Comparison of ENCODE assay signal across 8 cellular contexts in the genomic region with DNA sequence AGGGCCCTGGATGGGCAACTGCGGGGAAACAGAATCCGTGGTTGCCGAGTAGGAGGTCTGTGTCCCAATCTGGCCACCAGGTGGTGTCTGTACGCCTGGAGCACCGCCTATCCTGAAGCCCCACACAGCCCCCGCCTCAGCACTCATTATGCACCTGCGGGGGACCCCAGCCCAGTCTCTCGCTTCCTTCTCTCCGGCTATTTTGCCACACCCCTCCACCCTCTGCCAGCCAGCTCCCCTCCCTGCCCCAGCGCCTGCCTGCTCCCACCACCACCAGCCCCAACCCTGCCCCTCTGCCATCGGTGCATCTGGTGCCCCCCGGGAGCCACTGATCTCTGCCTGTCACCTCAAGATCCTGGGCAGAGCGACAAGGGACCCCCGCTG. TPM values are rescaled to one million over a fixed set of nuclear protein-coding genes. Genes with fewer than 3 reads are reported as not detected.
A peak's percentile ranks its signal among the peaks of the same experiment; 100 is the strongest.
DNase-seq lines count a peak whose midpoint lies in the region; ATAC-seq and TF ChIP-seq lines count a peak whose summit lies in the region.

No MANE protein-coding gene starts in this region.

- H3K9ac ChIP-seq in Karpas-422 (ENCODE audit: low read length), result 0 out of 2 replicates have a peak overlapping the region, but pooled peaks have one; percentile 11
- H3K9ac ChIP-seq in parathyroid adenoma, result no peak overlapping the region

- peaks cover 64% of the 10 kb centered on the region for H3K4me1 ChIP-seq in Karpas-422 (ENCODE audit: low read length)
- H3K4me1 ChIP-seq in PC-9 (replicated peaks; ENCODE audit: insufficient read depth), result peaks cover 28% of the 10 kb centered on the region
- peaks cover 7% of the 10 kb centered on the region for H3K4me1 ChIP-seq in parathyroid adenoma

- H3K27ac Mint-ChIP-seq in activated T-cell treated with anti-CD3 and anti-CD28 coated beads, Interleukin-2, amount 50 U/mL, for 72 hours, result no peak overlapping the region

- peaks cover 0 to 3% of the 10 kb centered on the region in 2 donors for H3K36me3 Mint-ChIP-seq in activated T-cell treated with anti-CD3 and anti-CD28 coated beads, Interleukin-2, amount 50 U/mL, for 72 hours (ENCODE audit: insufficient read depth in 2 of 2)

- H3K27ac ChIP-seq in Karpas-422 (ENCODE audit: low read length) (no peak overlapping the region), PC-9 (peak overlapping the region; percentile 60), parathyroid adenoma (no peak overlapping the region)

- peaks cover 53% of the 10 kb centered on the region for H3K27me3 Mint-ChIP-seq in activated T-cell treated with anti-CD3 and anti-CD28 coated beads, Interleukin-2, amount 50 U/mL, for 72 hours (ENCODE audit: low read depth)

- ATAC-seq in activated T-cell treated with anti-CD3 and anti-CD28 coated beads, Interleukin-2, amount 50 U/mL, for 72 hours (replicated peaks in 1 of 2), result peak; percentile 49 to 51
- ATAC-seq in HG03097 (IDR thresholded peaks at IDR 0.05; ENCODE audit: low FRiP score, unreplicated experiment), result no peak
- ATAC-seq in HG02973 (IDR thresholded peaks at IDR 0.05; ENCODE audit: unreplicated experiment), result no peak

- H3K9me3 ChIP-seq in Karpas-422 (ENCODE audit: low read length), result no peaks in the 10 kb centered on the region
- H3K9me3 ChIP-seq in PC-9 (ENCODE audit: insufficient read depth, low read depth), result no peaks in the 10 kb centered on the region
- H3K9me3 ChIP-seq in parathyroid adenoma (ENCODE audit: control insufficient read depth, low read length), result no peaks in the 10 kb centered on the region

- POLR2A ChIA-PET in GM10248 (lab: Yijun Ruan, JAX), result no interaction called here
- POLR2A ChIA-PET in PC-9 (lab: Charles Lee; ENCODE audit: unreplicated experiment), result interaction anchor here (0.6 to 1.1 kb wide), 4 partner anchors 61 to 326 kb away, joined by 3 to 20 read pairs (median 11); partner anchors contain the start of gene LRP1

- H3F3A ChIP-seq in PC-9 (ENCODE audit: insufficient read depth, low read depth), result peaks cover 20% of the 10 kb centered on the region

- intact Hi-C loops in PC-9 (cut with micrococcal nuclease; ENCODE audit: unreplicated experiment), result no loop called here

- H3K9me2 ChIP-seq in Karpas-422 (replicated peaks; ENCODE audit: insufficient read depth, low read length) (no peaks in the 10 kb centered on the region), PC-9 (ENCODE audit: insufficient read depth) (no peaks in the 10 kb centered on the region)

- H3K79me2 ChIP-seq in Karpas-422 (ENCODE audit: low read length), result no peaks in the 10 kb centered on the region
- no peaks in the 10 kb centered on the region for H3K79me2 ChIP-seq in PC-9 (ENCODE audit: low read depth)
- no peaks in the 10 kb centered on the region for H3K79me2 ChIP-seq in parathyroid adenoma

- H3K36me3 ChIP-seq in Karpas-422 (ENCODE audit: insufficient read depth, low read length), result no peaks in the 10 kb centered on the region
- H3K36me3 ChIP-seq in PC-9 (ENCODE audit: low read depth), result no peaks in the 10 kb centered on the region
- no peaks in the 10 kb centered on the region for H3K36me3 ChIP-seq in parathyroid adenoma (ENCODE audit: control insufficient read depth, insufficient read depth, low read length)

- H3K9me3 Mint-ChIP-seq in activated T-cell treated with anti-CD3 and anti-CD28 coated beads, Interleukin-2, amount 50 U/mL, for 72 hours, result no peaks in the 10 kb centered on the region

- CTCF ChIA-PET in GM10248 (lab: Yijun Ruan, JAX), result interaction anchor here (0.6 to 5.3 kb wide), 36 partner anchors 9 to 477 kb away, joined by 3 to 403 read pairs (median 5); partner anchors contain the start of genes GLI1, INHBE, SHMT2 and STAC3
- CTCF ChIA-PET in PC-9 (lab: Charles Lee), result interaction anchor here (0.6 to 2.0 kb wide), 11 partner anchors 13 to 727 kb away, joined by 3 to 30 read pairs (median 6); partner anchors contain the start of gene SHMT2

- H3K4me3 ChIP-seq in Karpas-422 (ENCODE audit: low read length) (no peak overlapping the region), PC-9 (peak overlapping the region; percentile 36; the same call in 1 of the 2 replicates), parathyroid adenoma (ENCODE audit: low read depth, low read length) (no peak overlapping the region)

- H2AFZ ChIP-seq in Karpas-422 (ENCODE audit: low read length) (no peak overlapping the region), PC-9 (no peak overlapping the region), parathyroid adenoma (no peak overlapping the region)

- DNase-seq in GM10248 (ENCODE audit: extremely low spot score) (peak; percentile 82), Karpas-422 (peak; percentile 89), PC-9 (peak in 1 of 2 experiments; percentile 55), fibroblast of peridontal ligament (ENCODE audit: extremely low read depth) (peak; percentile 59)
- peak; percentile 77 to 78 for DNase-seq in activated T-cell treated with anti-CD3 and anti-CD28 coated beads, Interleukin-2, amount 50 U/mL, for 72 hours

- H4K20me1 ChIP-seq in Karpas-422 (ENCODE audit: insufficient read depth, low read depth, low read length) (peaks cover 10% of the 10 kb centered on the region; the same call in 1 of the 2 replicates), PC-9 (ENCODE audit: insufficient read depth) (peaks cover 6% of the 10 kb centered on the region; the same call in 1 of the 2 replicates)

- peak overlapping the region; percentile 19 to 46 for H3K4me3 Mint-ChIP-seq in activated T-cell treated with anti-CD3 and anti-CD28 coated beads, Interleukin-2, amount 50 U/mL, for 72 hours

- TF ChIP-seq CTCF in GM10248 (IDR thresholded peaks at IDR 0.05; ENCODE audit: control extremely low read depth, extremely low read depth, low read depth, missing control alignments) (peak; percentile 78), PC-9 (conservative IDR thresholded peaks at IDR 0.05) (peak; percentile 72), parathyroid adenoma (IDR thresholded peaks at IDR 0.05) (peak; percentile 64)

- no TSS peak for BruUV-seq in PC-9 (replicated peaks; lab: Mats Ljungman, UMichigan)

- H3K27me3 ChIP-seq in Karpas-422 (ENCODE audit: low read length) (no peaks in the 10 kb centered on the region; the same call in 1 of the 2 replicates), PC-9 (ENCODE audit: insufficient read depth, low read depth) (no peaks in the 10 kb centered on the region), parathyroid adenoma (ENCODE audit: control insufficient read depth, insufficient read depth, low read length) (peaks cover 11% of the 10 kb centered on the region)

- peaks cover 32% of the 10 kb centered on the region for H3K4me1 Mint-ChIP-seq in activated T-cell treated with anti-CD3 and anti-CD28 coated beads, Interleukin-2, amount 50 U/mL, for 72 hours (ENCODE audit: low read depth)

- H3K4me2 ChIP-seq in Karpas-422 (ENCODE audit: low read depth, low read length, poor library complexity, severe bottlenecking) (no peak overlapping the region), PC-9 (peak overlapping the region; percentile 78), parathyroid adenoma (ENCODE audit: low read length) (no peak overlapping the region)

RNA-seq across cellular contexts. Expression of gene NXPH4, which starts 2.2 kb away (rescaled TPM):
- 2.9 and 4.2 TPM in 2 replicates for total RNA-seq in Karpas-422 (2014; rRNA removed; shearing (Covaris generic); ENCODE audit: low replicate concordance)
- 20.3 and 20.6 TPM in 2 replicates for total RNA-seq in PC-9 (2021)
- total RNA-seq in activated T-cell treated with anti-CD3 and anti-CD28 coated beads, Interleukin-2, amount 50 U/mL, for 72 hours, result 1 to 10 TPM; 1.5 to 2.3 TPM

RNA-seq across cellular contexts. Expression of gene SHMT2, which starts 15.1 kb away (rescaled TPM):
- total RNA-seq in Karpas-422 (2014; rRNA removed; shearing (Covaris generic); ENCODE audit: low replicate concordance), result 399 and 449 TPM in 2 replicates
- 220 and 227 TPM in 2 replicates for total RNA-seq in PC-9 (2021)
- total RNA-seq in activated T-cell treated with anti-CD3 and anti-CD28 coated beads, Interleukin-2, amount 50 U/mL, for 72 hours, result 100 to 1,000 TPM; 507 to 550 TPM

RNA-seq across cellular contexts. Expression of gene STAC3, which starts 36.6 kb away (rescaled TPM):
- total RNA-seq in Karpas-422 (2014; rRNA removed; shearing (Covaris generic); ENCODE audit: low replicate concordance), result 5.9 and 7.8 TPM in 2 replicates
- 1.3 and 2.2 TPM in 2 replicates for total RNA-seq in PC-9 (2021)
- total RNA-seq in activated T-cell treated with anti-CD3 and anti-CD28 coated beads, Interleukin-2, amount 50 U/mL, for 72 hours, result 1 to 10 TPM; 3.5 to 4.2 TPM

Comparison
In these comparisons a context has a peak if more than half of its experiments do, and no peak if none do; other contexts are left out.
1. ATAC-seq: peak in activated T-cell treated with anti-CD3 and anti-CD28 coated beads, Interleukin-2, amount 50 U/mL, for 72 hours (2 of 2); none in HG03097 (single experiment) and HG02973 (single experiment).
2. Peak in every context shown above with its lines, with median percentiles within 50 percentile points of each other: CTCF ChIP-seq.